9 cellular contexts compared by ENCODE assay signal in the genomic region with DNA sequence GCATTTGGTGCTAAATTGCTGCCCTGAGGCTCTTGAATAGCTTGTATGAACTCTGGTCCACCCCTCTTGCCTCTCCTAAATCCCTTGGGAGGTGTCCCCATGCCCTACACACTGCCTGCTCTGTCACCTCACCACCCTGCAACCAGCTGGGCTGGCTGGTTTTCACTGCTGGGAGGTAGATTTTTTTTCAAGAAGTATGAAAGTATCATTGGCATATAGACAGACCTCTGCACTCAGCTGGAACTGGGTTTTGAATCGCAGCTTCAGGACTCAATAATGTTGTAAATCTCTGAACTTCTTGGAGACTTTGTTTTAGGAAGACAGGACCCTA.
DNase-seq lines count a peak whose midpoint lies in the region; ATAC-seq and TF ChIP-seq lines count a peak whose summit lies in the region.
"Had no signal": no experiment of that assay in that cellular context is flagged by ENCODE, and none has a peak within 500 bp of the region (broad histone marks: within the 10 kb centered on the region; RNA-seq: fewer than 3 reads in every experiment).

No MANE protein-coding gene starts in this region.

- H2AFZ ChIP-seq in neural progenitor cell (replicated peaks): no peak overlapping the region

- TF ChIP-seq CTCF in neural progenitor cell (IDR thresholded peaks at IDR 0.05) (no peak), Peyer's patch (IDR thresholded peaks at IDR 0.05) (no peak)

- H3K9me3 Mint-ChIP-seq in activated naive CD8-positive, alpha-beta T cell treated with anti-CD3 and anti-CD28 coated beads, Interleukin-2, amount 50 U/mL, for 24 hours: no peaks in the 10 kb centered on the region
- no peaks in the 10 kb centered on the region for H3K9me3 Mint-ChIP-seq in neural progenitor cell

- H3K4me1 ChIP-seq in neural progenitor cell: peaks cover 65% of the 10 kb centered on the region
- peaks cover 0 to 24% (median 10%) of the 10 kb centered on the region in 4 donors for H3K4me1 ChIP-seq in Peyer's patch

- H4K20me1 ChIP-seq in neural progenitor cell (ENCODE audit: low read depth): peaks cover 71% of the 10 kb centered on the region

- peaks cover 84% of the 10 kb centered on the region for H3K4me1 Mint-ChIP-seq in activated naive CD8-positive, alpha-beta T cell treated with anti-CD3 and anti-CD28 coated beads, Interleukin-2, amount 50 U/mL, for 24 hours
- H3K4me1 Mint-ChIP-seq in neural progenitor cell: peaks cover 91% of the 10 kb centered on the region

- peak overlapping the region; percentile 99 for H3K27ac Mint-ChIP-seq in activated naive CD8-positive, alpha-beta T cell treated with anti-CD3 and anti-CD28 coated beads, Interleukin-2, amount 50 U/mL, for 24 hours
- H3K27ac Mint-ChIP-seq in neural progenitor cell: peak overlapping the region; percentile 79

- no peaks in the 10 kb centered on the region for H3K9me3 ChIP-seq in neural progenitor cell (ENCODE audit: low read depth)
- no peaks in the 10 kb centered on the region for H3K9me3 ChIP-seq in Peyer's patch

- H3K36me3 ChIP-seq in neural progenitor cell: no peaks in the 10 kb centered on the region
- no peaks in the 10 kb centered on the region for H3K36me3 ChIP-seq in Peyer's patch

- H3K79me2 ChIP-seq in neural progenitor cell (ENCODE audit: low read depth): peaks cover 94% of the 10 kb centered on the region

- peak overlapping the region; percentile 53 for H3K4me3 Mint-ChIP-seq in activated naive CD8-positive, alpha-beta T cell treated with anti-CD3 and anti-CD28 coated beads, Interleukin-2, amount 50 U/mL, for 24 hours
- peak overlapping the region; percentile 34 for H3K4me3 Mint-ChIP-seq in neural progenitor cell

- peak overlapping the region; percentile 2 for H3K27ac ChIP-seq in neural progenitor cell
- peak overlapping the region in 1 of 4 donors; percentile 5 for H3K27ac ChIP-seq in Peyer's patch
- H3K27ac ChIP-seq: KMS-11 had no signal

- no peak for TF ChIP-seq POLR2A in Peyer's patch (IDR thresholded peaks at IDR 0.05)

- no peak overlapping the region for H3K4me3 ChIP-seq in neural progenitor cell
- H3K4me3 ChIP-seq in Peyer's patch: no peak overlapping the region

- ATAC-seq in GM18498 (IDR thresholded peaks at IDR 0.05; ENCODE audit: unreplicated experiment): peak; percentile 53
- ATAC-seq in HG02678 (IDR thresholded peaks at IDR 0.05; ENCODE audit: unreplicated experiment): peak; percentile 43
- ATAC-seq in activated naive CD8-positive, alpha-beta T cell treated with anti-CD3 and anti-CD28 coated beads, Interleukin-2, amount 50 U/mL, for 24 hours: peak; percentile 27
- no peak for ATAC-seq in HG03175 (IDR thresholded peaks at IDR 0.05; ENCODE audit: unreplicated experiment)

- H3K4me2 ChIP-seq in neural progenitor cell: peak overlapping the region; percentile 31
- H3K4me2 ChIP-seq: KMS-11 had no signal

- intact Hi-C loops in posterior vena cava (cut with DNase I): no loop called here

- H3K9ac ChIP-seq in neural progenitor cell: no peak overlapping the region
- H3K9ac ChIP-seq: KMS-11 had no signal

- H3K36me3 Mint-ChIP-seq in activated naive CD8-positive, alpha-beta T cell treated with anti-CD3 and anti-CD28 coated beads, Interleukin-2, amount 50 U/mL, for 24 hours (ENCODE audit: low read depth): peaks cover 6% of the 10 kb centered on the region
- H3K36me3 Mint-ChIP-seq in neural progenitor cell: peaks cover 14% of the 10 kb centered on the region

- H3K27me3 ChIP-seq in neural progenitor cell (no peaks in the 10 kb centered on the region), Peyer's patch (no peaks in the 10 kb centered on the region)

- DNase-seq in activated naive CD8-positive, alpha-beta T cell treated with anti-CD3 and anti-CD28 coated beads, Interleukin-2, amount 50 U/mL, for 24 hours: no peak
- DNase-seq in neural progenitor cell (ENCODE audit: low spot score) (no peak), Peyer's patch (no peak), posterior vena cava (ENCODE audit: low spot score) (no peak), COR-L47 (lab: John Stamatoyannopoulos, UW) (no peak)

- H3K27me3 Mint-ChIP-seq in activated naive CD8-positive, alpha-beta T cell treated with anti-CD3 and anti-CD28 coated beads, Interleukin-2, amount 50 U/mL, for 24 hours: no peaks in the 10 kb centered on the region
- H3K27me3 Mint-ChIP-seq in neural progenitor cell (ENCODE audit: insufficient read depth, low read depth): no peaks in the 10 kb centered on the region

- H3F3A ChIP-seq in neural progenitor cell (ENCODE audit: low read depth): peaks cover 22% of the 10 kb centered on the region
